ENCODE assay signal across 20 cellular contexts in the genomic region with DNA sequence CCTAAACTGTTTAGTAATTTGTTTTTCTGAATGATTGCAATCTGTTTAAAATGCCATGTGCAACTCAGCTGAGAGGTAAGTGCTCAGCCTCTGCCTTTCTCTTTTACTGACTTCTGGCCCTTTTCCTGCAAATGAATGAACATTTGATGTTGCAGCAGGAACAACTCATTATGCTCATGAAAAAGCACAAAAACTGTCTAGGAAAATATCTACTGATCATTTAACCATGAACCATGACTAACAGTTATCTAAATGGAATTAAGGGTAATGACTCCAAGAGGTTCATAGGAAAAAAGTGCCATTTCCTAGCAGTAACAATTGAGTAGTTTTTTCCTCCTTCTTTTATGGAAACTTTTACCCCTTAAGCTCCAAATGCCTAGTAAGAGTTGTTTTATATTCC.
DNase-seq lines count a peak whose midpoint lies in the region; ATAC-seq, FAIRE-seq and TF ChIP-seq lines count a peak whose summit lies in the region.
"Had no signal": no experiment of that assay in that cellular context is flagged by ENCODE, and none has a peak within 500 bp of the region (broad histone marks: within the 10 kb centered on the region; RNA-seq: fewer than 3 reads in every experiment).

No MANE protein-coding gene starts in this region.

- no peaks in the 10 kb centered on the region for H3K27me3 Mint-ChIP-seq in astrocyte (ENCODE audit: low read depth, unreplicated experiment)

- POLR2A ChIA-PET in SK-N-SH (lab: Yijun Ruan, JAX), result interaction anchor here (0.6 kb wide), 1 partner anchor 11 kb away, joined by 3 read pairs; no protein-coding TSS in a partner anchor

- H3K4me1 Mint-ChIP-seq in astrocyte (ENCODE audit: low read depth, unreplicated experiment), result peaks cover 11% of the 10 kb centered on the region

- no peaks in the 10 kb centered on the region for H3K9me3 Mint-ChIP-seq in astrocyte (ENCODE audit: unreplicated experiment)
- H3K9me3 Mint-ChIP-seq: CD4-positive, alpha-beta memory T cell had no signal

- H3K9me2 ChIP-seq in SK-N-SH, result no peaks in the 10 kb centered on the region

- H3K4me2 ChIP-seq in SK-N-SH, result no peak overlapping the region
- H3K4me2 ChIP-seq in astrocyte (ENCODE audit: low read length), result no peak overlapping the region

- ATAC-seq in GM18861 (IDR thresholded peaks at IDR 0.05; ENCODE audit: unreplicated experiment) (no peak), HG03097 (IDR thresholded peaks at IDR 0.05; ENCODE audit: low FRiP score, unreplicated experiment) (no peak)

- FAIRE-seq in astrocyte (lab: Jason Lieb, UNC), result no peak
- FAIRE-seq: GM12891, GM18507, GM19239, H1 had no signal

- H3K36me3 ChIP-seq in SK-N-SH (replicated peaks in 1 of 2; ENCODE audit: control insufficient read depth in 1 of 2, insufficient read depth in 2 of 2, low read length in 1 of 2), result no peaks in the 10 kb centered on the region
- H3K36me3 ChIP-seq in astrocyte (ENCODE audit: insufficient read depth, low read length), result no peaks in the 10 kb centered on the region

- H3K36me3 Mint-ChIP-seq in astrocyte (ENCODE audit: low read depth, unreplicated experiment), result no peaks in the 10 kb centered on the region
- H3K36me3 Mint-ChIP-seq: CD4-positive, alpha-beta memory T cell had no signal

- H2AFZ ChIP-seq in SK-N-SH (ENCODE audit: low read depth) (no peak overlapping the region), astrocyte (ENCODE audit: low read depth, low read length) (no peak overlapping the region)
- H2AFZ ChIP-seq: GM23248 had no signal

- no peak for TF ChIP-seq EP300 in SK-N-SH (IDR thresholded peaks at IDR 0.05; ENCODE audit: borderline replicate concordance in 1 of 2, low read depth in 1 of 2, low read length in 1 of 2)

- H3K27me3 ChIP-seq in SK-N-SH (ENCODE audit: insufficient read depth), result no peaks in the 10 kb centered on the region
- H3K27me3 ChIP-seq in astrocyte (ENCODE audit: insufficient read depth, low read length), result no peaks in the 10 kb centered on the region

- TF ChIP-seq CTCF in SK-N-SH (IDR thresholded peaks at IDR 0.05) (no peak), astrocyte (IDR thresholded peaks at IDR 0.05; ENCODE audit: insufficient read depth, low read depth, low read length) (no peak)

- no peaks in the 10 kb centered on the region; a peak in 1 of 4 replicates for H3K4me1 ChIP-seq in SK-N-SH (ENCODE audit: control insufficient read depth in 1 of 2, insufficient read depth in 2 of 2, low read depth in 1 of 2, low read length in 1 of 2)
- peaks cover 3% of the 10 kb centered on the region for H3K4me1 ChIP-seq in astrocyte (ENCODE audit: insufficient read depth, low read length)

- H3F3A ChIP-seq in SK-N-SH (replicated peaks; ENCODE audit: insufficient read depth), result peaks cover 3% of the 10 kb centered on the region

- TF ChIP-seq RAD21 in SK-N-SH (IDR thresholded peaks at IDR 0.05; ENCODE audit: low read length), result no peak

- H3K4me3 ChIP-seq in SK-N-SH (ENCODE audit: low read depth in 2 of 2, low read length in 1 of 2) (no peak overlapping the region), astrocyte (ENCODE audit: insufficient read depth, low read depth, low read length) (no peak overlapping the region)
- H3K4me3 ChIP-seq: GM23248 had no signal

- DNase-seq in SK-N-SH, result peak; percentile 28
- peak; percentile 58 for DNase-seq in astrocyte (ENCODE audit: low read depth)
- DNase-seq in kidney tubule cell (ENCODE audit: low spot score), result peak; percentile 59
- no peak for DNase-seq in hypothalamus (lab: John Stamatoyannopoulos, UW)
- DNase-seq: C1 segment of cervical spinal cord; Calu3; CD4-positive, alpha-beta memory T cell; COR-L47; DMS53; DMS79 treated with DMSO at 0.1 percent for 48 hours; GF-D8; GM23248; H7; HCEC 1CT had no signal

- no peaks in the 10 kb centered on the region for H4K20me1 ChIP-seq in SK-N-SH (ENCODE audit: insufficient read depth)
- no peaks in the 10 kb centered on the region for H4K20me1 ChIP-seq in astrocyte (ENCODE audit: insufficient read depth, low read length)

- no peak overlapping the region for H3K27ac Mint-ChIP-seq in astrocyte (ENCODE audit: unreplicated experiment)
- H3K27ac Mint-ChIP-seq: CD4-positive, alpha-beta memory T cell had no signal

- H3K79me2 ChIP-seq in SK-N-SH (ENCODE audit: insufficient read depth), result no peaks in the 10 kb centered on the region
- H3K79me2 ChIP-seq in astrocyte (ENCODE audit: insufficient read depth, low read length), result no peaks in the 10 kb centered on the region

- CTCF ChIA-PET in SK-N-SH (lab: Yijun Ruan, JAX), result interaction anchor here (0.8 to 2.2 kb wide), 5 partner anchors 9 to 214 kb away, joined by 3 to 5 read pairs (median 4); partner anchors contain the start of gene ANKH

- H3K9me3 ChIP-seq in SK-N-SH, result no peaks in the 10 kb centered on the region
- H3K9me3 ChIP-seq in astrocyte (ENCODE audit: insufficient read depth, low read depth, low read length), result no peaks in the 10 kb centered on the region

- H3K9ac ChIP-seq in SK-N-SH (no peak overlapping the region), astrocyte (ENCODE audit: low read length) (no peak overlapping the region)
- H3K9ac ChIP-seq: GM23248 had no signal

- H3K27ac ChIP-seq in SK-N-SH (ENCODE audit: low read depth in 2 of 2, low read length in 1 of 2) (peak overlapping the region in 1 of 2 experiments; percentile 6; a peak in 1 of 4 replicates), astrocyte (ENCODE audit: low read depth, low read length) (no peak overlapping the region)
- H3K27ac ChIP-seq: GM23248 had no signal

- no peak overlapping the region for H3K4me3 Mint-ChIP-seq in astrocyte (ENCODE audit: unreplicated experiment)

TF ChIP-seq in SK-N-SH, 30 proteins besides CTCF, POLR2A, EP300 and RAD21:
- TF ChIP-seq SIN3A (IDR thresholded peaks at IDR 0.05; ENCODE audit: borderline replicate concordance, low read depth, low read length) (no peak), JUND (IDR thresholded peaks at IDR 0.05) (no peak), MXI1 (IDR thresholded peaks at IDR 0.05; ENCODE audit: low read depth, low read length) (0 out of 2 replicates have a peak, but pooled peaks have one; percentile 25), NFIC (IDR thresholded peaks at IDR 0.05; ENCODE audit: borderline replicate concordance) (no peak), GATA2 (CRISPR knock-in tag; IDR thresholded peaks at IDR 0.05) (peak; percentile 50), TEAD4 (IDR thresholded peaks at IDR 0.05; ENCODE audit: borderline replicate concordance, insufficient read depth) (no peak), RXRA (IDR thresholded peaks at IDR 0.05; ENCODE audit: borderline replicate concordance, low read depth) (no peak)

Comparison
In these comparisons a context has a peak if more than half of its experiments do, and no peak if none do; other contexts are left out.
1. DNase-seq: peak in SK-N-SH (single experiment), astrocyte (single experiment) and kidney tubule cell (single experiment); none in hypothalamus (0 of 51).